Comparison of ENCODE assay signal across 2 cellular contexts in the genomic region with DNA sequence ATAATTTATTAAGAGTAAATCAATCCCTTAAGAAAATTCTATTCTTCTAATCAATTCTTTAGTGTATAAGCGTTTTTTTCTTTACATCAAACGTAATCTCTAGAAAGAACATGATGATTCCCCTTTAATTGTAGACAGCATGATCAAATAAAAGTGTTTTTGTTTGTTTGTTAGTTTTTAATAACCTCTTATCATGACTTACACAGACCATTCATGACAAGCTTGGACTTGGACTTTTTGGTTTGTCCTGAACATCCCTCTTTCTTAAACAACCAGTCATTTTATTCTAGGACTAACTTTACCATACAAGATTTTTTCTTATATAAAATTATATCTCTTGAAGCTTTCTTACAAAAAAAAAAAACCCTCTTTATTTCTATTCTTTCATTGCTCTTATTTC.
TF ChIP-seq lines count a peak whose summit lies in the region.

No MANE protein-coding gene starts in this region.

TF ChIP-seq in HepG2, 621 proteins besides CTCF, POLR2A, EP300 and RAD21:
- peak; percentile 70 for TF ChIP-seq ZFP36 (IDR thresholded peaks at IDR 0.05; ENCODE audit: borderline replicate concordance, low read depth, low read length, partially characterized antibody)
- TF ChIP-seq, protein P1, sequence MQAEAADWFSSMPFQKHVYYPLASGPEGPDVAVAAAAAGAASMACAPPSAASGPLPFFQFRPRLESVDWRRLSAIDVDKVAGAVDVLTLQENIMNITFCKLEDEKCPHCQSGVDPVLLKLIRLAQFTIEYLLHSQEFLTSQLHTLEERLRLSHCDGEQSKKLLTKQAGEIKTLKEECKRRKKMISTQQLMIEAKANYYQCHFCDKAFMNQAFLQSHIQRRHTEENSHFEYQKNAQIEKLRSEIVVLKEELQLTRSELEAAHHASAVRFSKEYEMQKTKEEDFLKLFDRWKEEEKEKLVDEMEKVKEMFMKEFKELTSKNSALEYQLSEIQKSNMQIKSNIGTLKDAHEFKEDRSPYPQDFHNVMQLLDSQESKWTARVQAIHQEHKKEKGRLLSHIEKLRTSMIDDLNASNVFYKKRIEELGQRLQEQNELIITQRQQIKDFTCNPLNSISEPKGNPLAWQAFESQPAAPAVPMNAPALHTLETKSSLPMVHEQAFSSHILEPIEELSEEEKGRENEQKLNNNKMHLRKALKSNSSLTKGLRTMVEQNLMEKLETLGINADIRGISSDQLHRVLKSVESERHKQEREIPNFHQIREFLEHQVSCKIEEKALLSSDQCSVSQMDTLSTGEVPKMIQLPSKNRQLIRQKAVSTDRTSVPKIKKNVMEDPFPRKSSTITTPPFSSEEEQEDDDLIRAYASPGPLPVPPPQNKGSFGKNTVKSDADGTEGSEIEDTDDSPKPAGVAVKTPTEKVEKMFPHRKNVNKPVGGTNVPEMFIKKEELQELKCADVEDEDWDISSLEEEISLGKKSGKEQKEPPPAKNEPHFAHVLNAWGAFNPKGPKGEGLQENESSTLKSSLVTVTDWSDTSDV (CRISPR knock-in tag; IDR thresholded peaks at IDR 0.05), result no peak

TF ChIP-seq in endothelial cell of umbilical vein, 7 proteins besides CTCF, POLR2A, EP300 and RAD21:
- TF ChIP-seq EZH2 (IDR thresholded peaks at IDR 0.05; ENCODE audit: borderline replicate concordance, low read depth, low read length, severe bottlenecking) (no peak), MYC (IDR thresholded peaks at IDR 0.05; ENCODE audit: low read depth, low read length) (no peak), FOS (IDR thresholded peaks at IDR 0.05; ENCODE audit: borderline replicate concordance, insufficient read depth, low read length) (no peak), JUN (IDR thresholded peaks at IDR 0.05; ENCODE audit: borderline replicate concordance, insufficient read depth, insufficient read length, low read depth) (no peak)
